ENCODE assay signal across 10 cellular contexts in genomic region chr16:88865310-88865709, GRCh38. TPM values are rescaled to one million over a fixed set of nuclear protein-coding genes. Genes with fewer than 3 reads are reported as not detected.
"Had no signal": no experiment of that assay in that cellular context is flagged by ENCODE, and none has a peak within 500 bp of the region (broad histone marks: within the 10 kb centered on the region; RNA-seq: fewer than 3 reads in every experiment).

No MANE protein-coding gene starts in this region.

- H3K4me1 Mint-ChIP-seq: GM23338, H9 had no signal

- DNase-seq: GM23248, GOT3, H7, H9, HCEC 1CT, HFFc6 had no signal

- H3K4me1 ChIP-seq: HAP-1 had no signal

- H3K4me2 ChIP-seq: GM23338 had no signal

- H3K27ac Mint-ChIP-seq: GM23338, H9, HFFc6 had no signal

- H3K4me3 Mint-ChIP-seq: GM23338, H9, HFFc6 had no signal

- H3K9me3 Mint-ChIP-seq: GM23338, H9, HFFc6 had no signal

- H3K9me3 ChIP-seq: HAP-1 had no signal

- H3K9ac ChIP-seq: GM23248 had no signal

- H3K4me3 ChIP-seq: GM23248, GM23338, HAP-1 had no signal

- H3K27ac ChIP-seq: GM23248 had no signal

- H2AFZ ChIP-seq: GM23248, GM23338 had no signal

RNA-seq across cellular contexts. Expression of gene PABPN1L, which starts 1.1 kb away (rescaled TPM):
- total RNA-seq: GM23248, GM23338, H1, H4, H7, H9, HFFc6 had no signal
- polyA plus RNA-seq: GM23248, GM23338, H1 had no signal
